8 cellular contexts compared by ENCODE assay signal in the genomic region with DNA sequence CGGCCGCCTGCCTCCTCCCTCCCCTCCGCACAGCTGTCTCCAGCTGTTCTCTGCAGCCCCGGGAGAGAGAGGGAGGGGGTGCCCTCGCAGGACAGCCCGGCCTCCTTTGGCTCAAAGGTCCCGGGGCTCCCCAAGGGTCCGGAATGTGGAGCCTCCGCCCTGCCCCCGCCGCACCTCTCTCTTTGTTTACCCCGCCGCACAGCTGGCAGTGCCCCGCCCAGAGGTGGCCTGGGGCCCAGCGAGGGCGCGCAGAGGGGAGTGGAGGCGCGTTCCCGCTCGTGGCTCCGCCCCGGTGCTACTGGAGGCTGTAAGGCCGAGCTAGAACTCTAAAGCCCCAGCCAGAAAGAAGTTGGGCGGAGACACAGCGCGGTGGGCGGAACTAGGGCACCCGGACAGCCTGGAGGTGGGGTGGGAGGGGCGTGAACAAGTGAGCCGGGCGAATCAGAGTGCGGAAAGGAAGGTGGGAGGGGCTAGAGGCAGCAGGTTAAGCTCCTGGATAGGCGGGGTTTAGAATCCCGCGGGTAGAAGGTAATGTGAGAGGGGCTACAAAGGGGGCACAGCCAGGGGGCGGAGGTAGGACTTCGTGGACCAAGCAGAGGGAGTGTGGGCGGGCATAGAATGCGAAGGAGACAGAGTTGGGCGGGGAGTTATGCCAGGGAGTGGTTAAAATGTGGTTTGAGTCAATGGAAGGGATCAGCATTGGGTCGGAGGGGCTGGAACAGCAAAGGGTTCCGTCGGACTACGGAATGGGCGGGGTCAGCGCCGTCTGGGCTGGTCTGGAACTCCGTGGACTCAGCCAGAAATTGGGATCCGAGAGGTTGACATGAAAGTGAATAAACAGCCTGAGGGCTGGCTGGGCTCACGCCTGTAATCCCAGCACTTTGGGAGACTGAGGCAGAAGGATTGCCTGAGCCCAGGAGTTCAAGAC. TPM values are rescaled to one million over a fixed set of nuclear protein-coding genes. Genes with fewer than 3 reads are reported as not detected.
DNase-seq lines count a peak whose midpoint lies in the region; ATAC-seq and TF ChIP-seq lines count a peak whose summit lies in the region.

No MANE protein-coding gene starts in this region.

- intact Hi-C loops in left lung (cut with DNase I) = no loop called here

- peak overlapping the region; percentile 30 to 39 for H3K4me3 ChIP-seq in left lung

- ATAC-seq in HG03442 (IDR thresholded peaks at IDR 0.05; ENCODE audit: unreplicated experiment) (peak; percentile 68), left lung (peak; percentile 81)

- DNase-seq in AML-193 (lab: John Stamatoyannopoulos, UW) = peak; percentile 90 to 91
- peak; percentile 95 for DNase-seq in GM19240 (ENCODE audit: insufficient read length, low spot score)
- peak; percentile 97 for DNase-seq in NCI-H69 (lab: John Stamatoyannopoulos, UW)
- peak; percentile 78 to 90 for DNase-seq in activated CD4-positive, alpha-beta T cell treated with anti-CD3 and anti-CD28 coated beads, Interleukin-2, amount 50 U/mL, for 24 hours (ENCODE audit: low read depth in 1 of 2, low spot score in 1 of 2)
- DNase-seq in dermis blood vessel endothelial cell = peak; percentile 91
- peak; percentile 98 to 99 for DNase-seq in left lung
- peak; percentile 94 to 95 for DNase-seq in stimulated activated CD4-positive, alpha-beta T cell treated with anti-CD3 and anti-CD28 coated beads, Interleukin-2, amount 100 ng/mL, for 48 hours

- peaks cover 17 to 100% of the 10 kb centered on the region in 2 donors for H3K27me3 ChIP-seq in left lung

- H3K27ac ChIP-seq in left lung = peak overlapping the region; percentile 21 to 80

- no peak for TF ChIP-seq CTCF in left lung (IDR thresholded peaks at IDR 0.05)

- peaks cover 35 to 71% of the 10 kb centered on the region in 2 donors for H3K4me1 ChIP-seq in left lung

- H3K36me3 ChIP-seq in left lung = no peaks in the 10 kb centered on the region

- H3K9me3 ChIP-seq in left lung = no peaks in the 10 kb centered on the region

RNA-seq across cellular contexts. Expression of a gene that starts 2.8 kb away (rescaled TPM):
- total RNA-seq in dermis blood vessel endothelial cell (16.8 and 25.2 TPM in 2 replicates), left lung (100 to 1,000 TPM; 151 to 181 TPM)

RNA-seq across cellular contexts. Expression of a gene that starts 27.3 kb away (rescaled TPM):
- total RNA-seq in dermis blood vessel endothelial cell (27.7 and 67.0 TPM in 2 replicates), left lung (100 to 1,000 TPM in 1 of 2 donors, 10 to 100 TPM in 1; 73.9 to 122 TPM)

Comparison
In these comparisons a context has a peak if more than half of its experiments do, and no peak if none do; other contexts are left out.
1. Peak in every context shown above with its lines: DNase-seq, ATAC-seq, H3K4me3 ChIP-seq and H3K27ac ChIP-seq.